Comparison of ENCODE assay signal across 22 cellular contexts in genomic region chr6:152566040-152566875, GRCh38.
DNase-seq lines count a peak whose midpoint lies in the region; ATAC-seq and TF ChIP-seq lines count a peak whose summit lies in the region.
"Had no signal": no experiment of that assay in that cellular context is flagged by ENCODE, and none has a peak within 500 bp of the region (broad histone marks: within the 10 kb centered on the region; RNA-seq: fewer than 3 reads in every experiment).

No MANE protein-coding gene starts in this region.

- H3K9me3 ChIP-seq in naive thymus-derived CD4-positive, alpha-beta T cell (ENCODE audit: control insufficient read depth in 2 of 3, low read length in 3 of 3), result no peaks in the 10 kb centered on the region
- H3K9me3 ChIP-seq in upper lobe of right lung (no peaks in the 10 kb centered on the region), neuronal stem cell (replicated peaks in 1 of 2; ENCODE audit: control insufficient read depth in 2 of 2, insufficient read depth in 1 of 2, low read depth in 1 of 2, low read length in 2 of 2) (no peaks in the 10 kb centered on the region)

- H4K91ac ChIP-seq in neuronal stem cell (ENCODE audit: low read depth, low read length, poor library complexity), result no peak overlapping the region

- no peak overlapping the region for H3K4me3 ChIP-seq in naive thymus-derived CD4-positive, alpha-beta T cell (ENCODE audit: low read length)
- H3K4me3 ChIP-seq in upper lobe of right lung (no peak overlapping the region), neuronal stem cell (ENCODE audit: low read length in 2 of 2) (no peak overlapping the region)

- no peaks in the 10 kb centered on the region for H3K4me1 ChIP-seq in naive thymus-derived CD4-positive, alpha-beta T cell (ENCODE audit: control insufficient read depth in 2 of 2, insufficient read depth in 2 of 2, low read length in 2 of 2)
- H3K4me1 ChIP-seq in upper lobe of right lung (peaks cover 2% of the 10 kb centered on the region), neuronal stem cell (ENCODE audit: control insufficient read depth in 2 of 2, insufficient read depth in 1 of 2, low read depth in 1 of 2, low read length in 2 of 2) (no peaks in the 10 kb centered on the region)

- H3K36me3 ChIP-seq in naive thymus-derived CD4-positive, alpha-beta T cell (ENCODE audit: control insufficient read depth in 2 of 3, insufficient read depth in 3 of 3, low read length in 3 of 3), result no peaks in the 10 kb centered on the region
- H3K36me3 ChIP-seq in upper lobe of right lung (no peaks in the 10 kb centered on the region), neuronal stem cell (replicated peaks in 1 of 2; ENCODE audit: control insufficient read depth in 2 of 2, insufficient read depth in 2 of 2, low read length in 2 of 2) (no peaks in the 10 kb centered on the region)

- POLR2A ChIA-PET in naive thymus-derived CD4-positive, alpha-beta T cell (lab: Charles Lee), result no interaction called here

- H2BK12ac ChIP-seq in neuronal stem cell (ENCODE audit: low read length), result no peak overlapping the region

- no peak overlapping the region for H3K4ac ChIP-seq in neuronal stem cell (ENCODE audit: low read length)

- no peak overlapping the region for H3K27ac ChIP-seq in naive thymus-derived CD4-positive, alpha-beta T cell (ENCODE audit: low read depth, low read length)
- H3K27ac ChIP-seq in upper lobe of right lung (no peak overlapping the region), neuronal stem cell (replicated peaks; ENCODE audit: low read length) (no peak overlapping the region)
- H3K27ac ChIP-seq: RWPE1, VCaP had no signal

- H2BK5ac ChIP-seq in neuronal stem cell (ENCODE audit: low read length), result no peak overlapping the region

- H3K36me3 Mint-ChIP-seq in activated naive CD4-positive, alpha-beta T cell treated with anti-CD3 and anti-CD28 coated beads, Interleukin-2, amount 10 ng/mL, durations not matched to agents 7 days and 5 days, result no peaks in the 10 kb centered on the region
- no peaks in the 10 kb centered on the region for H3K36me3 Mint-ChIP-seq in activated naive CD4-positive, alpha-beta T cell treated with anti-CD3 and anti-CD28 coated beads, Interleukin-2, amount 50 U/mL, for 72 hours
- no peaks in the 10 kb centered on the region for H3K36me3 Mint-ChIP-seq in naive thymus-derived CD4-positive, alpha-beta T cell
- H3K36me3 Mint-ChIP-seq: CD8-positive, alpha-beta T cell; type B pancreatic cell had no signal

- no peaks in the 10 kb centered on the region for H3K27me3 Mint-ChIP-seq in activated naive CD4-positive, alpha-beta T cell treated with anti-CD3 and anti-CD28 coated beads, Interleukin-2, amount 10 ng/mL, durations not matched to agents 7 days and 5 days
- peaks cover 0 to 8% (median 5%) of the 10 kb centered on the region in 5 donors for H3K27me3 Mint-ChIP-seq in naive thymus-derived CD4-positive, alpha-beta T cell
- H3K27me3 Mint-ChIP-seq: progenitor cell of endocrine pancreas, type B pancreatic cell had no signal

- H3K9me3 Mint-ChIP-seq in activated naive CD4-positive, alpha-beta T cell treated with anti-CD3 and anti-CD28 coated beads, Interleukin-2, amount 10 ng/mL, durations not matched to agents 7 days and 5 days, result no peaks in the 10 kb centered on the region
- no peaks in the 10 kb centered on the region for H3K9me3 Mint-ChIP-seq in activated naive CD4-positive, alpha-beta T cell treated with anti-CD3 and anti-CD28 coated beads, Interleukin-2, amount 50 U/mL, for 72 hours
- H3K9me3 Mint-ChIP-seq in naive thymus-derived CD4-positive, alpha-beta T cell, result peaks cover 0 to 6% (median 0%) of the 10 kb centered on the region in 11 donors
- H3K9me3 Mint-ChIP-seq: CD8-positive, alpha-beta T cell; H9; type B pancreatic cell had no signal

- no peak overlapping the region for H2BK15ac ChIP-seq in neuronal stem cell (ENCODE audit: low read length)

- H3K4me3 Mint-ChIP-seq in activated naive CD4-positive, alpha-beta T cell treated with anti-CD3 and anti-CD28 coated beads, Interleukin-2, amount 10 ng/mL, durations not matched to agents 7 days and 5 days, result no peak overlapping the region
- no peak overlapping the region for H3K4me3 Mint-ChIP-seq in naive thymus-derived CD4-positive, alpha-beta T cell
- H3K4me3 Mint-ChIP-seq: CD8-positive, alpha-beta T cell; H9; type B pancreatic cell had no signal

- no peak for DNase-seq in activated naive CD4-positive, alpha-beta T cell treated with anti-CD3 and anti-CD28 coated beads, Interleukin-2, amount 10 ng/mL, durations not matched to agents 7 days and 5 days
- no peak for DNase-seq in activated naive CD4-positive, alpha-beta T cell treated with anti-CD3 and anti-CD28 coated beads, Interleukin-2, amount 50 U/mL, for 72 hours (ENCODE audit: low spot score in 2 of 2)
- DNase-seq in cerebellar cortex (ENCODE audit: low spot score) (peak; percentile 95), upper lobe of right lung (no peak), neuronal stem cell (ENCODE audit: low spot score) (no peak), NCI-H1436 (lab: John Stamatoyannopoulos, UW) (no peak), AG08396 (ENCODE audit: low spot score) (no peak)
- DNase-seq in naive thymus-derived CD4-positive, alpha-beta T cell, result no peak
- DNase-seq: 8988T; activated CD8-positive, alpha-beta memory T cell treated with anti-CD3 and anti-CD28 coated beads, Interleukin-2, amount 50 U/mL, for 48 hours; CD8-positive, alpha-beta T cell; DMS79; effector CD8-positive, alpha-beta T cell; H9; hippocampal formation; NCI-H1092; NCI-H187 treated with DMSO at 0.1 percent for 48 hours had no signal

- no peak overlapping the region for H3K4me2 ChIP-seq in neuronal stem cell (ENCODE audit: insufficient read depth, low read length, poor library complexity, severe bottlenecking)

- peak overlapping the region; percentile 33 for H3K27ac Mint-ChIP-seq in activated naive CD4-positive, alpha-beta T cell treated with anti-CD3 and anti-CD28 coated beads, Interleukin-2, amount 10 ng/mL, durations not matched to agents 7 days and 5 days
- no peak overlapping the region for H3K27ac Mint-ChIP-seq in activated naive CD4-positive, alpha-beta T cell treated with anti-CD3 and anti-CD28 coated beads, Interleukin-2, amount 50 U/mL, for 72 hours
- no peak overlapping the region for H3K27ac Mint-ChIP-seq in naive thymus-derived CD4-positive, alpha-beta T cell
- H3K27ac Mint-ChIP-seq: H9, progenitor cell of endocrine pancreas, type B pancreatic cell had no signal

- intact Hi-C loops in naive thymus-derived CD4-positive, alpha-beta T cell (cut with micrococcal nuclease), result no loop called here
- intact Hi-C loops in upper lobe of right lung (cut with DNase I), result no loop called here

- H3K79me1 ChIP-seq in neuronal stem cell (ENCODE audit: low read depth, low read length), result no peaks in the 10 kb centered on the region

- H2BK120ac ChIP-seq in neuronal stem cell (ENCODE audit: low read depth, low read length), result no peak overlapping the region

- no peak overlapping the region for H3K14ac ChIP-seq in neuronal stem cell (ENCODE audit: low read length)

- ATAC-seq in activated naive CD4-positive, alpha-beta T cell treated with anti-CD3 and anti-CD28 coated beads, Interleukin-2, amount 50 U/mL, for 72 hours, result no peak
- peak; percentile 49 for ATAC-seq in naive thymus-derived CD4-positive, alpha-beta T cell
- ATAC-seq in upper lobe of right lung, result peak; percentile 47
- ATAC-seq: CD8-positive, alpha-beta T cell; esophagus mucosa had no signal

- CTCF ChIA-PET in activated naive CD4-positive, alpha-beta T cell treated with anti-CD3 and anti-CD28 coated beads, Interleukin-2, amount 10 ng/mL, durations not matched to agents 7 days and 5 days (lab: Charles Lee), result no interaction called here
- CTCF ChIA-PET in naive thymus-derived CD4-positive, alpha-beta T cell (lab: Charles Lee), result no interaction called here

- no peak overlapping the region for H3K9ac ChIP-seq in neuronal stem cell (ENCODE audit: low read depth, low read length, poor library complexity)

- H3K27me3 ChIP-seq in naive thymus-derived CD4-positive, alpha-beta T cell (ENCODE audit: control insufficient read depth in 2 of 2, insufficient read depth in 2 of 2, low read length in 2 of 2), result no peaks in the 10 kb centered on the region
- no peaks in the 10 kb centered on the region for H3K27me3 ChIP-seq in upper lobe of right lung
- no peaks in the 10 kb centered on the region for H3K27me3 ChIP-seq in neuronal stem cell (ENCODE audit: control insufficient read depth in 3 of 3, insufficient read depth in 3 of 3, low read depth in 1 of 3, low read length in 3 of 3)

- H3K18ac ChIP-seq in neuronal stem cell (ENCODE audit: low read length), result no peak overlapping the region

- H2AFZ ChIP-seq in neuronal stem cell (ENCODE audit: low read length), result no peak overlapping the region

- no peak overlapping the region for H2AK5ac ChIP-seq in neuronal stem cell (ENCODE audit: low read depth, low read length)

- no peaks in the 10 kb centered on the region for H3K4me1 Mint-ChIP-seq in activated naive CD4-positive, alpha-beta T cell treated with anti-CD3 and anti-CD28 coated beads, Interleukin-2, amount 10 ng/mL, durations not matched to agents 7 days and 5 days
- peaks cover 0 to 3% (median 0%) of the 10 kb centered on the region in 7 donors for H3K4me1 Mint-ChIP-seq in naive thymus-derived CD4-positive, alpha-beta T cell

- H4K8ac ChIP-seq in neuronal stem cell (ENCODE audit: low read depth, low read length), result no peak overlapping the region

- no peak for TF ChIP-seq CTCF in upper lobe of right lung (IDR thresholded peaks at IDR 0.05)

- no CpG with 5 or more reads among the region's 7 CpGs for WGBS in neuronal stem cell (ENCODE audit: extremely low coverage in 2 of 2, insufficient read length in 2 of 2, insufficient replicate concordance in 1 of 2), 2 donors

- H3K23ac ChIP-seq in neuronal stem cell (ENCODE audit: low read depth, low read length, poor library complexity), result no peak overlapping the region

Comparison
In these comparisons a context has a peak if more than half of its experiments do, and no peak if none do; other contexts are left out.
1. ATAC-seq: peak in naive thymus-derived CD4-positive, alpha-beta T cell (single experiment) and upper lobe of right lung (single experiment); none in activated naive CD4-positive, alpha-beta T cell treated with anti-CD3 and anti-CD28 coated beads, Interleukin-2, amount 50 U/mL, for 72 hours (0 of 2).